1 cellular context compared by ENCODE assay signal in genomic region chr12:8948711-8949524, GRCh38.
TF ChIP-seq lines count a peak whose summit lies in the region.

No MANE protein-coding gene starts in this region.

TF ChIP-seq in K562, 482 proteins besides CTCF, POLR2A, EP300 and RAD21 (continued from another document and continues in another):
- TF ChIP-seq ZNF318 (IDR thresholded peaks at IDR 0.05; ENCODE audit: borderline replicate concordance in 1 of 2, low read depth in 1 of 2) (no peak), C11orf30 (IDR thresholded peaks at IDR 0.05; ENCODE audit: low read depth) (no peak), RBM14 (IDR thresholded peaks at IDR 0.05; ENCODE audit: borderline replicate concordance, insufficient read depth, low read depth, low read length) (no peak), ZNF583 (CRISPR knock-in tag; IDR thresholded peaks at IDR 0.05) (no peak), FOXA3 (CRISPR knock-in tag; conservative IDR thresholded peaks at IDR 0.05 in 1 of 2, IDR thresholded peaks at IDR 0.05 in 1 of 2) (no peak), POLR3G (IDR thresholded peaks at IDR 0.05; ENCODE audit: extremely low read depth, insufficient read length, insufficient replicate concordance) (no peak), ZNF280A (IDR thresholded peaks at IDR 0.05; ENCODE audit: low read depth, partially characterized antibody) (no peak), ZBTB2 (IDR thresholded peaks at IDR 0.05) (no peak), MIER1 (IDR thresholded peaks at IDR 0.05; ENCODE audit: low read depth) (no peak), SIX5 (IDR thresholded peaks at IDR 0.05; ENCODE audit: borderline replicate concordance in 1 of 2, insufficient read depth in 1 of 2, low read depth in 1 of 2, low read length in 2 of 2) (no peak), ELF2 (CRISPR knock-in tag; IDR thresholded peaks at IDR 0.05) (no peak), RB1 (IDR thresholded peaks at IDR 0.05; ENCODE audit: low read depth) (no peak), PHTF2 (CRISPR knock-in tag; IDR thresholded peaks at IDR 0.05) (no peak), CBX1 (IDR thresholded peaks at IDR 0.05; ENCODE audit: low read depth) (no peak), ZNF146 (CRISPR knock-in tag; IDR thresholded peaks at IDR 0.05; ENCODE audit: unreplicated experiment) (no peak), MTA1 (IDR thresholded peaks at IDR 0.05; ENCODE audit: borderline replicate concordance) (no peak), FOS (IDR thresholded peaks at IDR 0.05; ENCODE audit: extremely low read depth, insufficient read length) (no peak), XRCC3 (IDR thresholded peaks at IDR 0.05) (no peak), JUNB (CRISPR knock-in tag; conservative IDR thresholded peaks at IDR 0.05) (no peak), ZNF445 (CRISPR knock-in tag; IDR thresholded peaks at IDR 0.05; ENCODE audit: low read depth) (no peak), CREM (IDR thresholded peaks at IDR 0.05; ENCODE audit: low read depth) (no peak), SRSF3 (IDR thresholded peaks at IDR 0.05; ENCODE audit: insufficient read depth, low read length) (no peak), ZNF431 (CRISPR knock-in tag; IDR thresholded peaks at IDR 0.05) (no peak), ZFP30 (CRISPR knock-in tag; IDR thresholded peaks at IDR 0.05; ENCODE audit: borderline replicate concordance) (no peak), IRF2 (CRISPR knock-in tag; IDR thresholded peaks at IDR 0.05) (no peak), HDGF (IDR thresholded peaks at IDR 0.05) (no peak), SMARCA4 (IDR thresholded peaks at IDR 0.05) (peak; percentile 49; the same call in 1 of the 2 replicates), DDX20 (tag; IDR thresholded peaks at IDR 0.05; ENCODE audit: low read depth) (no peak), E2F4 (CRISPR knock-in tag; IDR thresholded peaks at IDR 0.05; ENCODE audit: low read depth) (no peak), RFX7 (CRISPR knock-in tag; IDR thresholded peaks at IDR 0.05) (no peak), SIN3B (IDR thresholded peaks at IDR 0.05; ENCODE audit: low read depth) (peak; percentile 49; the same call in 1 of the 2 replicates), ATF6 (CRISPR knock-in tag; IDR thresholded peaks at IDR 0.05) (0 out of 2 replicates have a peak, but pooled peaks have one; percentile 20), XRCC5 (IDR thresholded peaks at IDR 0.05; ENCODE audit: low read depth, low read length) (no peak), MLLT1 (IDR thresholded peaks at IDR 0.05) (no peak), SP2 (IDR thresholded peaks at IDR 0.05; ENCODE audit: extremely low read depth, low read depth, low read length, poor library complexity, severe bottlenecking) (no peak), HDAC1 (IDR thresholded peaks at IDR 0.05) (peak in 1 of 2 experiments; percentile 88; a peak in 1 of 4 replicates), TOE1 (IDR thresholded peaks at IDR 0.05; ENCODE audit: borderline replicate concordance) (no peak), TOE1 (CRISPR knock-in tag; IDR thresholded peaks at IDR 0.05; ENCODE audit: borderline replicate concordance, low read depth) (no peak), SP1 (CRISPR knock-in tag; IDR thresholded peaks at IDR 0.05) (no peak), PHB2 (IDR thresholded peaks at IDR 0.05; ENCODE audit: low read depth) (no peak), SAP30 (IDR thresholded peaks at IDR 0.05; ENCODE audit: borderline replicate concordance, insufficient read depth, low read depth, low read length, poor library complexity, severe bottlenecking) (peak; percentile 94), TSHZ1 (CRISPR knock-in tag; IDR thresholded peaks at IDR 0.05) (no peak), ZNF311 (CRISPR knock-in tag; IDR thresholded peaks at IDR 0.05) (no peak), TCF3 (CRISPR knock-in tag; IDR thresholded peaks at IDR 0.05) (0 out of 2 replicates have a peak, but pooled peaks have one; percentile 9), ZNF79 (CRISPR knock-in tag; IDR thresholded peaks at IDR 0.05; ENCODE audit: low read depth) (no peak), SPI1 (IDR thresholded peaks at IDR 0.05; ENCODE audit: borderline replicate concordance, low read depth, low read length) (peak; percentile 57), TFAP4 (CRISPR knock-in tag; IDR thresholded peaks at IDR 0.05; ENCODE audit: borderline replicate concordance) (no peak)
